Comparison of ENCODE assay signal across 27 cellular contexts in genomic region chr3:169687603-169688002, GRCh38.
"Had no signal": no experiment of that assay in that cellular context is flagged by ENCODE, and none has a peak within 500 bp of the region (broad histone marks: within the 10 kb centered on the region; RNA-seq: fewer than 3 reads in every experiment).

No MANE protein-coding gene starts in this region.

- H3K79me2 ChIP-seq: parathyroid adenoma had no signal

- DNase-seq: natural killer cell; occipital lobe; ovary; posterior cingulate gyrus; psoas muscle; right cardiac atrium; right lobe of liver; sigmoid colon; spleen; stimulated activated CD4-positive, alpha-beta T cell treated with anti-CD3 and anti-CD28 coated beads, Interleukin-12 subunit alpha, Interleukin-12 subunit beta, amount 100 ng/mL, for 4 hours; stimulated activated CD4-positive, alpha-beta T cell treated with anti-CD3 and anti-CD28 coated beads, Interleukin-1b, Interleukin-23, amount 100 ng/mL, for 48 hours; stimulated activated CD4-positive, alpha-beta T cell treated with anti-CD3 and anti-CD28 coated beads, Interleukin-4, amount 100 ng/mL, for 1 hour; stimulated activated CD4-positive, alpha-beta T cell treated with anti-CD3 and anti-CD28 coated beads, Interleukin-4, amount 100 ng/mL, for 4 hours; stimulated activated CD8-positive, alpha-beta memory T cell treated with anti-CD3 and anti-CD28 coated beads, Interleukin-4, amount 100 ng/mL, for 48 hours; stimulated activated naive CD4-positive, alpha-beta T cell; stimulated activated naive CD8-positive, alpha-beta T cell treated with anti-CD3 and anti-CD28 coated beads, Interleukin-15, amount 100 ng/mL, for 72 hours; stimulated activated naive CD8-positive, alpha-beta T cell treated with anti-CD3 and anti-CD28 coated beads, Interleukin-15, Interleukin-2, amounts not matched to agents 100 U/mL and 50 U/mL, for 24 hours; substantia nigra; testis; tibial artery; transverse colon; upper lobe of right lung; uterus had no signal

- H3K4me3 ChIP-seq: neural progenitor cell, ovary, psoas muscle, right lobe of liver, sigmoid colon, spleen, suprapubic skin, testis, tibial artery, transverse colon, upper lobe of right lung, uterus had no signal

- H3K27me3 ChIP-seq: neural progenitor cell, ovary, right lobe of liver, sigmoid colon, suprapubic skin, testis, tibial artery, transverse colon, upper lobe of right lung, uterus had no signal

- H3K9me3 ChIP-seq: ovary, psoas muscle, right lobe of liver, sigmoid colon, spleen, suprapubic skin, testis, tibial artery, transverse colon, upper lobe of right lung, uterus had no signal

- H3K4me2 ChIP-seq: neural progenitor cell had no signal

- ATAC-seq: natural killer cell; psoas muscle; right cardiac atrium; right lobe of liver; stimulated activated memory B cell treated with anti-CD40 and anti-IgM and Interleukin-4, amounts not matched to agents 10 μg/mL and 1 μg/mL and 100 μg/mL, for 72 hours; stimulated activated naive CD8-positive, alpha-beta T cell treated with anti-CD3 and anti-CD28 coated beads, Interleukin-15, amount 100 ng/mL, for 72 hours; stimulated activated naive CD8-positive, alpha-beta T cell treated with anti-CD3 and anti-CD28 coated beads, Interleukin-15, Interleukin-2, amounts not matched to agents 100 U/mL and 50 U/mL, for 24 hours; upper lobe of right lung had no signal

- H3K4me1 ChIP-seq: neural progenitor cell, parathyroid adenoma, psoas muscle, right lobe of liver, sigmoid colon, spleen, suprapubic skin, testis, tibial artery, transverse colon, upper lobe of right lung, uterus had no signal

- H3K9ac ChIP-seq: neural progenitor cell, parathyroid adenoma had no signal

- H3K36me3 ChIP-seq: neural progenitor cell, ovary, right lobe of liver, sigmoid colon, spleen, suprapubic skin, tibial artery, transverse colon, upper lobe of right lung, uterus had no signal

- H2AFZ ChIP-seq: neural progenitor cell, parathyroid adenoma had no signal

- H3K27ac ChIP-seq: neural progenitor cell, ovary, parathyroid adenoma, psoas muscle, right lobe of liver, sigmoid colon, spleen, suprapubic skin, testis, tibial artery, transverse colon, upper lobe of right lung, uterus had no signal
